In the genomic region with DNA sequence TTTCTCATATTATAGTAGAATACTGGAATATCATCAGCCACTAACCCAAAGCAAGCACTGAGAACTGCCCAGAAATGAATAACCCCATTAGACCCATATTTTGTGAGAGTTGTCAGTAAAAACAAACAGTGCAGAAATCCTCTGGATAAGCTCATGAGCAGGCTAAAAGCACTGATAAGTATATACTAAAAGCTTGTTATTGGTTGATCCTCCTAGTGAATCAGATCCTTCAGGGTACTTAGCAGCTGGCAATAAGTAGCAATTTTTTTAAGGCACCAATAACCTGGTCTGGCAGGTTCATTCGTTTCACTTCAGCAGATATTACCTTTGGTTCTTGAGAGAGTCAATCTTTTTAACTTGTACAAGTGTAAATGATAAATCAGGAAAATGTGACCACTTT, we compare ENCODE assay signal across 1 cellular context.
TF ChIP-seq lines count a peak whose summit lies in the region.

No MANE protein-coding gene starts in this region.

TF ChIP-seq in IMR-90, 13 proteins besides CTCF, POLR2A, EP300 and RAD21:
- TF ChIP-seq RFX5 (IDR thresholded peaks at IDR 0.05; ENCODE audit: low read depth, low read length) (no peak), FOS (IDR thresholded peaks at IDR 0.05; ENCODE audit: low read depth, low read length) (no peak), CEBPB (IDR thresholded peaks at IDR 0.05; ENCODE audit: low read depth, low read length) (no peak), RCOR1 (IDR thresholded peaks at IDR 0.05; ENCODE audit: insufficient replicate concordance, low read length) (no peak), MAFK (IDR thresholded peaks at IDR 0.05; ENCODE audit: low read depth, low read length) (no peak), SMC3 (IDR thresholded peaks at IDR 0.05; ENCODE audit: low read depth, low read length) (no peak)
